Comparison of ENCODE assay signal across 18 cellular contexts in the genomic region with DNA sequence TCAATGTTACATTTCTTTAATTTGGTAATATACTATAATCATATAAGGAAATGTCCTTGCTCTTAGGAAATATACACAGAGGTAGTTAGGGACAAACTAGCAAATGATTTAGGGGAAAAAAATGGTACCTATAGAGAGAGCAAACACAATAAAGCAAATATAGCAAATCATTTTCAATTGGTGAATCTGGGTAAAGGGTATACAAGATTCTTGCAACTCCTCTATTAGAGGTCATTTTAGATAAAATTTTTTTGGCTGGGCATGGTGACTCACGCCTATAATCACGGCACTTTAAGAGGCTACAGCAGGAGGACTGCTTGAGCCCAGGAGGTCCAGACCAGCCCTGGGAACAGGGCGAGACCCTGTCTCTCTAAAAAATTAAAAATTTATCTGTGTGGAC. TPM values are rescaled to one million over a fixed set of nuclear protein-coding genes. Genes with fewer than 3 reads are reported as not detected.
DNase-seq lines count a peak whose midpoint lies in the region; ATAC-seq, FAIRE-seq and TF ChIP-seq lines count a peak whose summit lies in the region.
"Had no signal": no experiment of that assay in that cellular context is flagged by ENCODE, and none has a peak within 500 bp of the region (broad histone marks: within the 10 kb centered on the region; RNA-seq: fewer than 3 reads in every experiment).

No MANE protein-coding gene starts in this region.

- no peak for TF ChIP-seq CTCF in K562 (IDR thresholded peaks at IDR 0.05 in 2 of 3, conservative IDR thresholded peaks at IDR 0.05 in 1 of 3; ENCODE audit: insufficient read depth in 2 of 3, low read depth in 1 of 3, low read length in 3 of 3)

- H3K4me2 ChIP-seq in GM23248 (ENCODE audit: unreplicated experiment) (no peak overlapping the region), K562 (ENCODE audit: insufficient read depth, low read length) (no peak overlapping the region)

- H3K4me1 ChIP-seq in GM23248 (ENCODE audit: insufficient read depth) (peaks cover 12% of the 10 kb centered on the region), K562 (replicated peaks in 1 of 2; ENCODE audit: control insufficient read depth in 2 of 2, insufficient read depth in 2 of 2, low read length in 2 of 2) (no peaks in the 10 kb centered on the region; a peak in 1 of 5 replicates)

- DNase-seq in EL (peak; percentile 6), GM23248 (peak; percentile 2), K562 (ENCODE audit: extremely low read depth in 1 of 4, low spot score in 3 of 4) (no peak), Right ventricle myocardium superior (no peak)
- DNase-seq: C1 segment of cervical spinal cord, Calu3, COR-L47, DMS53, DMS79 treated with DMSO at 0.1 percent for 48 hours, GF-D8, H7, HCEC 1CT had no signal

- H3K9me1 ChIP-seq in K562 (ENCODE audit: control insufficient read depth, insufficient read depth, low read length): no peaks in the 10 kb centered on the region

- no peaks in the 10 kb centered on the region for H3K27me3 ChIP-seq in GM23248 (replicated peaks; ENCODE audit: insufficient read depth)
- H3K27me3 ChIP-seq in K562 (ENCODE audit: control insufficient read depth in 2 of 2, insufficient read depth in 2 of 2, low read length in 2 of 2): no peaks in the 10 kb centered on the region

- TF ChIP-seq RAD21 in K562 (CRISPR knock-in tag; conservative IDR thresholded peaks at IDR 0.05 in 1 of 2, IDR thresholded peaks at IDR 0.05 in 1 of 2): no peak

- no peak for TF ChIP-seq POLR2A in K562 (conservative IDR thresholded peaks at IDR 0.05)

- intact Hi-C loops in K562 (cut with micrococcal nuclease) (no loop called here), Right ventricle myocardium superior (cut with DNase I) (no loop called here)

- H3K36me3 ChIP-seq in GM23248 (ENCODE audit: low read depth) (no peaks in the 10 kb centered on the region), K562 (ENCODE audit: control insufficient read depth, insufficient read depth, low read length) (no peaks in the 10 kb centered on the region; the same call in 2 of the 3 replicates)

- H3K9ac ChIP-seq in GM23248 (no peak overlapping the region), K562 (ENCODE audit: insufficient read depth in 1 of 2, low read depth in 2 of 2, low read length in 2 of 2) (no peak overlapping the region)

- H3K9me3 ChIP-seq in GM23248 (ENCODE audit: low read depth): no peaks in the 10 kb centered on the region
- no peaks in the 10 kb centered on the region for H3K9me3 ChIP-seq in K562 (replicated peaks; ENCODE audit: control insufficient read depth, insufficient read depth, low read depth, low read length)

- H3K4me1 Mint-ChIP-seq in stimulated activated memory B cell treated with anti-CD40 and anti-IgM and Interleukin-4, amounts not matched to agents 10 μg/mL and 1 μg/mL and 100 μg/mL, for 72 hours: peaks cover 27% of the 10 kb centered on the region

- H3K4me3 Mint-ChIP-seq in stimulated activated memory B cell treated with anti-CD40 and anti-IgM and Interleukin-4, amounts not matched to agents 10 μg/mL and 1 μg/mL and 100 μg/mL, for 72 hours: no peak overlapping the region
- H3K4me3 Mint-ChIP-seq: CD4-positive, alpha-beta memory T cell had no signal

- H2AFZ ChIP-seq in GM23248 (no peak overlapping the region), K562 (ENCODE audit: low read depth, low read length) (no peak overlapping the region)

- no peaks in the 10 kb centered on the region for H3K9me2 ChIP-seq in GM23248 (ENCODE audit: insufficient read depth)

- no peak for TF ChIP-seq EP300 in K562 (IDR thresholded peaks at IDR 0.05; ENCODE audit: low read length)

- H3K9me3 Mint-ChIP-seq in stimulated activated memory B cell treated with anti-CD40 and anti-IgM and Interleukin-4, amounts not matched to agents 10 μg/mL and 1 μg/mL and 100 μg/mL, for 72 hours: no peaks in the 10 kb centered on the region
- H3K9me3 Mint-ChIP-seq: CD4-positive, alpha-beta memory T cell had no signal

- H3K4me3 ChIP-seq in GM23248: no peak overlapping the region
- no peak overlapping the region for H3K4me3 ChIP-seq in K562

- H3K27ac Mint-ChIP-seq in stimulated activated memory B cell treated with anti-CD40 and anti-IgM and Interleukin-4, amounts not matched to agents 10 μg/mL and 1 μg/mL and 100 μg/mL, for 72 hours: no peak overlapping the region

- POLR2A ChIA-PET in K562 (lab: Yijun Ruan, JAX): no interaction called here

- H3K27ac ChIP-seq in GM23248 (no peak overlapping the region), K562 (ENCODE audit: extremely low read depth, low read depth, low read length) (no peak overlapping the region)

- H4K20me1 ChIP-seq in GM23248 (ENCODE audit: insufficient read depth): no peaks in the 10 kb centered on the region
- no peaks in the 10 kb centered on the region for H4K20me1 ChIP-seq in K562 (replicated peaks; ENCODE audit: control insufficient read depth, insufficient read depth, low read length)

- peaks cover 8% of the 10 kb centered on the region; the same call in 1 of the 2 replicates for H3F3A ChIP-seq in GM23248 (ENCODE audit: insufficient read depth)

- FAIRE-seq in K562 (lab: Jason Lieb, UNC): no peak
- FAIRE-seq: GM12891, GM18507, H1 had no signal

- H3K36me3 Mint-ChIP-seq in stimulated activated memory B cell treated with anti-CD40 and anti-IgM and Interleukin-4, amounts not matched to agents 10 μg/mL and 1 μg/mL and 100 μg/mL, for 72 hours: peaks cover 31% of the 10 kb centered on the region

- no peaks in the 10 kb centered on the region for H3K27me3 Mint-ChIP-seq in stimulated activated memory B cell treated with anti-CD40 and anti-IgM and Interleukin-4, amounts not matched to agents 10 μg/mL and 1 μg/mL and 100 μg/mL, for 72 hours
- H3K27me3 Mint-ChIP-seq: CD4-positive, alpha-beta memory T cell had no signal

- 79 to 84% methylated on average over 3 of the region's 3 CpGs for WGBS in GM23248 (ENCODE audit: low coverage in 1 of 2, low lambda C conversion rate in 2 of 2, missing lambda C conversion rate in 2 of 2), 2 experiments
- 36% methylated on average over 3 of the region's 3 CpGs for WGBS in K562 (ENCODE audit: insufficient coverage, low coverage, missing lambda C conversion rate)

- ATAC-seq in K562 (no peak), GM18873 (IDR thresholded peaks at IDR 0.05; ENCODE audit: low FRiP score, unreplicated experiment) (no peak), Right ventricle myocardium superior (ENCODE audit: poor library complexity) (no peak)
- ATAC-seq in stimulated activated memory B cell treated with anti-CD40 and anti-IgM and Interleukin-4, amounts not matched to agents 10 μg/mL and 1 μg/mL and 100 μg/mL, for 72 hours: no peak

- in situ Hi-C loops in GM23248 (cut with MboI) (no loop called here), K562 (cut with MboI) (no loop called here)

- CTCF ChIA-PET in K562 (lab: Yijun Ruan, JAX; ENCODE audit: low intra/inter-chr PET ratio): no interaction called here

- BruUV-seq in K562 (replicated peaks; lab: Mats Ljungman, UMichigan): no TSS peak

- peaks cover 51% of the 10 kb centered on the region for H3K79me2 ChIP-seq in GM23248 (ENCODE audit: insufficient read depth)
- peaks cover 4% of the 10 kb centered on the region; the same call in 1 of the 3 replicates for H3K79me2 ChIP-seq in K562 (ENCODE audit: control insufficient read depth, insufficient read depth, low read length)

TF ChIP-seq in K562, 482 proteins besides CTCF, POLR2A, EP300 and RAD21:
- TF ChIP-seq KDM1A (IDR thresholded peaks at IDR 0.05) (peak; percentile 53 to 61; a peak in 3 of 4 replicates), FOSL1 (tag; conservative IDR thresholded peaks at IDR 0.05) (0 out of 2 replicates have a peak, but pooled peaks have one; percentile 27), ZEB2 (IDR thresholded peaks at IDR 0.05) (no peak)

RNA-seq across cellular contexts. Expression of gene STRN, which starts 44.4 kb away (rescaled TPM):
- 12.1 and 12.8 TPM in 2 replicates for total RNA-seq in GM23248 (2014; rRNA removed; shearing (Covaris generic))
- polyA plus RNA-seq in GM23248 (2016; fragmentation: Nextera tagmentation; extraction: Ambion mirVana): 5.8 and 6.5 TPM in 2 replicates
- total RNA-seq in K562 (2011; cell fraction: chromatin; rRNA removed; ENCODE audit: low replicate concordance): 8.8 and 32.4 TPM in 2 replicates
- 3.0 and 5.8 TPM in 2 replicates for total RNA-seq in K562 (2011; cell fraction: nucleolus; rRNA removed)
- 12.8 and 26.0 TPM in 2 replicates for total RNA-seq in K562 (2011; cell fraction: nucleoplasm; rRNA removed)
- 12.8 and 13.4 TPM in 2 replicates for total RNA-seq in K562 (2014; rRNA removed)
- total RNA-seq in K562 (2014; rRNA removed; fragmentation: Illumina TruSeq; extraction: Trizol): 23.6 and 30.9 TPM in 2 replicates
- total RNA-seq in K562 (2015; rRNA removed; fragmentation: Illumina TruSeq; extraction: Trizol): 18.1 and 20.0 TPM in 2 replicates
- total RNA-seq in K562 (2021): 26.4 and 29.1 TPM in 2 replicates
- polyA plus RNA-seq in K562 (2011; rRNA removed): 24.2 and 31.2 TPM in 2 replicates
- 11.4 and 12.9 TPM in 2 replicates for polyA plus RNA-seq in K562 (2011; cell fraction: cytosol; rRNA removed)
- polyA plus RNA-seq in K562 (2011; cell fraction: nucleus; rRNA removed): 14.0 and 19.6 TPM in 2 replicates
- polyA plus RNA-seq in K562 (2012): 13.4 and 16.0 TPM in 2 replicates
- 19.2 and 22.4 TPM in 2 replicates for polyA plus RNA-seq in K562 (2014; fragmentation: Illumina TruSeq; extraction: Trizol)
- polyA plus RNA-seq in K562 (2014; fragmentation: Nextera tagmentation; extraction: Ambion mirVana): 1 to 10 TPM; 1.3 to 1.6 TPM
- polyA plus RNA-seq in K562 (2014; rRNA removed): 11.4 and 12.8 TPM in 2 replicates
- polyA minus RNA-seq in K562 (2011; rRNA and poly(A)+ RNA removed): 82.1 and 87.5 TPM in 2 replicates
- 19.7 and 28.7 TPM in 2 replicates for polyA minus RNA-seq in K562 (2011; cell fraction: cytosol; rRNA and poly(A)+ RNA removed)
- polyA minus RNA-seq in K562 (2011; cell fraction: nucleus; rRNA and poly(A)+ RNA removed): 9.0 and 18.2 TPM in 2 replicates
- total RNA-seq in Right ventricle myocardium superior: 38.6 TPM

Comparison
In these comparisons a context has a peak if more than half of its experiments do, and no peak if none do; other contexts are left out.
1. DNase-seq: peak in EL (single experiment) and GM23248 (single experiment); none in K562 (0 of 4) and Right ventricle myocardium superior (single experiment).